ENCODE assay signal across 10 cellular contexts in genomic region chr5:113140837-113141661, GRCh38.
DNase-seq lines count a peak whose midpoint lies in the region; ATAC-seq and TF ChIP-seq lines count a peak whose summit lies in the region.
"Had no signal": no experiment of that assay in that cellular context is flagged by ENCODE, and none has a peak within 500 bp of the region (broad histone marks: within the 10 kb centered on the region; RNA-seq: fewer than 3 reads in every experiment).

No MANE protein-coding gene starts in this region.

- in situ Hi-C loops in mammary epithelial cell (cut with MboI; ENCODE audit: low sequenced_read_pairs in 2 of 2) = no loop called here

- peak overlapping the region; percentile 18 for H3K9ac ChIP-seq in mammary epithelial cell (ENCODE audit: insufficient read depth, low read length)

- H3K27ac ChIP-seq in HEK293 (ENCODE audit: extremely low read depth, low read depth, low read length) = no peak overlapping the region
- peak overlapping the region; percentile 55 for H3K27ac ChIP-seq in mammary epithelial cell (ENCODE audit: insufficient read depth, low read depth, low read length)
- H3K27ac ChIP-seq in hepatocyte = peak overlapping the region; percentile 25
- H3K27ac ChIP-seq in skin epidermis = peak overlapping the region in 15 of 21 experiments; percentile 6 to 79 (median 48)

- H3K27me3 ChIP-seq in mammary epithelial cell (ENCODE audit: insufficient read depth, low read length) = no peaks in the 10 kb centered on the region
- H3K27me3 ChIP-seq in hepatocyte = no peaks in the 10 kb centered on the region

- no peaks in the 10 kb centered on the region for H3K9me2 ChIP-seq in hepatocyte (replicated peaks; ENCODE audit: insufficient read depth)

- peak; percentile 90 for DNase-seq in mammary epithelial cell
- peak; percentile 38 for DNase-seq in hepatocyte (ENCODE audit: low spot score)
- DNase-seq in NCI-H1048 (lab: John Stamatoyannopoulos, UW) = no peak
- no peak for DNase-seq in cortex of kidney (lab: John Stamatoyannopoulos, UW)
- no peak for DNase-seq in NCI-H146 treated with DMSO at 0.1 percent for 48 hours (lab: John Stamatoyannopoulos, UW; ENCODE audit: unreplicated experiment)
- DNase-seq: NCI-H1105 treated with DMSO at 0.1 percent for 48 hours, SW 1271 had no signal

- intact Hi-C loops in mammary epithelial cell (cut with micrococcal nuclease) = no loop called here

- H3K9me3 ChIP-seq in HEK293 (ENCODE audit: control insufficient read depth, insufficient read depth, low read depth, low read length) (no peaks in the 10 kb centered on the region), mammary epithelial cell (replicated peaks; ENCODE audit: insufficient read depth, low read length) (no peaks in the 10 kb centered on the region), hepatocyte (ENCODE audit: low read depth) (no peaks in the 10 kb centered on the region)

- dilution Hi-C loops in mammary epithelial cell (cut with HindIII; ENCODE audit: low sequenced_read_pairs) = loop anchor here (5.0 kb wide), 1 partner anchor 61 kb away; no protein-coding TSS in a partner anchor

- no peaks in the 10 kb centered on the region for H4K20me1 ChIP-seq in mammary epithelial cell (ENCODE audit: insufficient read depth, low read length)
- no peaks in the 10 kb centered on the region for H4K20me1 ChIP-seq in hepatocyte (ENCODE audit: insufficient read depth, poor library complexity, severe bottlenecking)

- no peak for TF ChIP-seq CTCF in HEK293 (tag by site-specific recombination; IDR thresholded peaks at IDR 0.05)
- no peak for TF ChIP-seq CTCF in mammary epithelial cell (conservative IDR thresholded peaks at IDR 0.05 in 1 of 2, IDR thresholded peaks at IDR 0.05 in 1 of 2; ENCODE audit: extremely low read depth in 1 of 2, insufficient read depth in 1 of 2, low read depth in 1 of 2, low read length in 2 of 2)
- TF ChIP-seq CTCF in hepatocyte (IDR thresholded peaks at IDR 0.05; ENCODE audit: poor library complexity) = no peak

- CTCF ChIA-PET in HEK293 (lab: Yijun Ruan, JAX) (interaction anchor here (0.6 to 1.1 kb wide), 3 partner anchors 8 to 190 kb away, joined by 3 to 4 read pairs (median 3); no protein-coding TSS in a partner anchor), mammary epithelial cell (lab: Charles Lee; ENCODE audit: low non-redundant PET) (no interaction called here)

- H3K4me1 ChIP-seq in HEK293 (ENCODE audit: control insufficient read depth, insufficient read depth, low read length) = no peaks in the 10 kb centered on the region
- H3K4me1 ChIP-seq in mammary epithelial cell (ENCODE audit: insufficient read depth, low read length) = peaks cover 36% of the 10 kb centered on the region
- H3K4me1 ChIP-seq in hepatocyte (ENCODE audit: insufficient read depth) = peaks cover 4% of the 10 kb centered on the region

- H3K36me3 ChIP-seq in HEK293 (ENCODE audit: control insufficient read depth in 2 of 2, insufficient read depth in 1 of 2, low read length in 2 of 2) (peaks cover 0 to 7% of the 10 kb centered on the region in 2 experiments; a peak in 1 of 3 replicates), mammary epithelial cell (ENCODE audit: insufficient read depth, low read length) (no peaks in the 10 kb centered on the region), hepatocyte (replicated peaks; ENCODE audit: insufficient read depth, low read depth) (no peaks in the 10 kb centered on the region)

- H3K4me2 ChIP-seq in mammary epithelial cell (ENCODE audit: insufficient read depth, low read depth, low read length) (peak overlapping the region; percentile 38), hepatocyte (peak overlapping the region; percentile 40)

- peaks cover 47% of the 10 kb centered on the region for H3K79me2 ChIP-seq in mammary epithelial cell (ENCODE audit: insufficient read depth, low read length)
- H3K79me2 ChIP-seq in hepatocyte = peaks cover 18% of the 10 kb centered on the region

- H2AFZ ChIP-seq in mammary epithelial cell (ENCODE audit: low read depth, low read length) (peak overlapping the region; percentile 23), hepatocyte (no peak overlapping the region)

- no peak for ATAC-seq in HG02884 (IDR thresholded peaks at IDR 0.05; ENCODE audit: unreplicated experiment)

- H3K4me3 ChIP-seq in HEK293 (ENCODE audit: low read depth, low read length) (no peak overlapping the region), mammary epithelial cell (replicated peaks in 1 of 3; ENCODE audit: insufficient read depth in 1 of 3, low read depth in 2 of 3, low read length in 3 of 3) (no peak overlapping the region), hepatocyte (no peak overlapping the region), skin epidermis (no peak overlapping the region)

- POLR2A ChIA-PET in HEK293 (lab: Yijun Ruan, JAX) = no interaction called here

- BruUV-seq in mammary epithelial cell (replicated peaks; lab: Mats Ljungman, UMichigan) = no TSS peak

- WGBS in mammary epithelial cell (ENCODE audit: low coverage, missing lambda C conversion rate) = 45% methylated on average over 9 of the region's 9 CpGs
- 68% methylated on average over 8 of the region's 9 CpGs for WGBS in hepatocyte (ENCODE audit: low lambda C conversion rate, missing lambda C conversion rate)

TF ChIP-seq in HEK293, 187 proteins besides CTCF, POLR2A, EP300 and RAD21:
- TF ChIP-seq PRDM10 (tag by site-specific recombination; IDR thresholded peaks at IDR 0.05) = peak; percentile 55
- TF ChIP-seq ZNF510 (tag by site-specific recombination; IDR thresholded peaks at IDR 0.05; ENCODE audit: insufficient replicate concordance) = no peak

Comparison
In these comparisons a context has a peak if more than half of its experiments do, and no peak if none do; other contexts are left out.
1. DNase-seq: peak in mammary epithelial cell (single experiment) and hepatocyte (single experiment); none in NCI-H1048 (single experiment), cortex of kidney (single experiment) and NCI-H146 treated with DMSO at 0.1 percent for 48 hours (single experiment).